1 cellular context compared by ENCODE assay signal in the genomic region with DNA sequence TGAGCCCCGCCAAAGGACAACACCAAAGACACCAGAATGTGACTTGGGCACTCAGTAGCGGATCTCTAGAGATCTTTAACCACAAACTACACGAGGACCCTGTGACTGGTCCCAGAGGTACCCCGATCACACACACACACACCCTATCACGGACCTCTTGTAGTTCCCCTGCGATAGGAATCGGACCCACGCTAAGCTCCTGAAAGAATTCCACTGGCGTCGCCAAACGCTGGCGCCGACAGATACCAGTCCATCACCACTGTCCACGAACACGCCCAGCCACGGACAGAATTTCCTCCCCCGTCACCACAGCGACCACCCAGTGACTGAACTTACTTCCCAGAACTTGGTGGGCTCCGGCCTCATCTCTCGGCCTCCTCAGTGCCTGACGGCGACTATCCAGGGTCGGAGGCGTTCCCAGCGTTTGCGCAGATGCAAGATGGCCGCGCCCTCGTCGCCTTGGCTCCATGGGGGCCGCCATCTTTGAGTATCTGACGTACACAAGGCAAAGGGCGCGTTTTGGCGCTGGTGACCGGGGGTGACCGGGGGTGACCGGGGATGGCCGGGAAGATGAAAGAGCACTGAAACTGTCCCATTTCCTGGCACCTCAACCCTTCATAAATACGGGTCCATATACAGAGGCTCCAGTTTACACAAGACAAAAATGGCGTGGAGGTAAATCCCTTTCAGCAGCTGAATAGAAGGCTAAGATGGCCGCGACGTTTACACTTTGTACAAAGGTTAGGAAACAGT.
TF ChIP-seq lines count a peak whose summit lies in the region.

A gene (minus strand): TSS at position 407 of the 753 bp plus-strand sequence. CDS start 4,500 bp downstream, outside the sequence.

TF ChIP-seq in GM12878, 131 proteins besides CTCF, POLR2A, EP300 and RAD21 (continued from another document and continues in another):
- peak; percentile 46; the same call in 1 of the 2 replicates for TF ChIP-seq NR2F1 (conservative IDR thresholded peaks at IDR 0.05)
- TF ChIP-seq, protein P1, sequence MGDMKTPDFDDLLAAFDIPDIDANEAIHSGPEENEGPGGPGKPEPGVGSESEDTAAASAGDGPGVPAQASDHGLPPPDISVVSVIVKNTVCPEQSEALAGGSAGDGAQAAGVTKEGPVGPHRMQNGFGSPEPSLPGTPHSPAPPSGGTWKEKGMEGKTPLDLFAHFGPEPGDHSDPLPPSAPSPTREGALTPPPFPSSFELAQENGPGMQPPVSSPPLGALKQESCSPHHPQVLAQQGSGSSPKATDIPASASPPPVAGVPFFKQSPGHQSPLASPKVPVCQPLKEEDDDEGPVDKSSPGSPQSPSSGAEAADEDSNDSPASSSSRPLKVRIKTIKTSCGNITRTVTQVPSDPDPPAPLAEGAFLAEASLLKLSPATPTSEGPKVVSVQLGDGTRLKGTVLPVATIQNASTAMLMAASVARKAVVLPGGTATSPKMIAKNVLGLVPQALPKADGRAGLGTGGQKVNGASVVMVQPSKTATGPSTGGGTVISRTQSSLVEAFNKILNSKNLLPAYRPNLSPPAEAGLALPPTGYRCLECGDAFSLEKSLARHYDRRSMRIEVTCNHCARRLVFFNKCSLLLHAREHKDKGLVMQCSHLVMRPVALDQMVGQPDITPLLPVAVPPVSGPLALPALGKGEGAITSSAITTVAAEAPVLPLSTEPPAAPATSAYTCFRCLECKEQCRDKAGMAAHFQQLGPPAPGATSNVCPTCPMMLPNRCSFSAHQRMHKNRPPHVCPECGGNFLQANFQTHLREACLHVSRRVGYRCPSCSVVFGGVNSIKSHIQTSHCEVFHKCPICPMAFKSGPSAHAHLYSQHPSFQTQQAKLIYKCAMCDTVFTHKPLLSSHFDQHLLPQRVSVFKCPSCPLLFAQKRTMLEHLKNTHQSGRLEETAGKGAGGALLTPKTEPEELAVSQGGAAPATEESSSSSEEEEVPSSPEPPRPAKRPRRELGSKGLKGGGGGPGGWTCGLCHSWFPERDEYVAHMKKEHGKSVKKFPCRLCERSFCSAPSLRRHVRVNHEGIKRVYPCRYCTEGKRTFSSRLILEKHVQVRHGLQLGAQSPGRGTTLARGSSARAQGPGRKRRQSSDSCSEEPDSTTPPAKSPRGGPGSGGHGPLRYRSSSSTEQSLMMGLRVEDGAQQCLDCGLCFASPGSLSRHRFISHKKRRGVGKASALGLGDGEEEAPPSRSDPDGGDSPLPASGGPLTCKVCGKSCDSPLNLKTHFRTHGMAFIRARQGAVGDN (IDR thresholded peaks at IDR 0.05), result 0 out of 2 replicates have a peak, but pooled peaks have one; percentile 30
- TF ChIP-seq SREBF2 (IDR thresholded peaks at IDR 0.05; ENCODE audit: low read length), result 0 out of 2 replicates have a peak, but pooled peaks have one; percentile 21
- TF ChIP-seq ASH2L (IDR thresholded peaks at IDR 0.05; ENCODE audit: borderline replicate concordance, low read depth), result peak; percentile 42; the same call in 1 of the 2 replicates
- TF ChIP-seq, protein P2, sequence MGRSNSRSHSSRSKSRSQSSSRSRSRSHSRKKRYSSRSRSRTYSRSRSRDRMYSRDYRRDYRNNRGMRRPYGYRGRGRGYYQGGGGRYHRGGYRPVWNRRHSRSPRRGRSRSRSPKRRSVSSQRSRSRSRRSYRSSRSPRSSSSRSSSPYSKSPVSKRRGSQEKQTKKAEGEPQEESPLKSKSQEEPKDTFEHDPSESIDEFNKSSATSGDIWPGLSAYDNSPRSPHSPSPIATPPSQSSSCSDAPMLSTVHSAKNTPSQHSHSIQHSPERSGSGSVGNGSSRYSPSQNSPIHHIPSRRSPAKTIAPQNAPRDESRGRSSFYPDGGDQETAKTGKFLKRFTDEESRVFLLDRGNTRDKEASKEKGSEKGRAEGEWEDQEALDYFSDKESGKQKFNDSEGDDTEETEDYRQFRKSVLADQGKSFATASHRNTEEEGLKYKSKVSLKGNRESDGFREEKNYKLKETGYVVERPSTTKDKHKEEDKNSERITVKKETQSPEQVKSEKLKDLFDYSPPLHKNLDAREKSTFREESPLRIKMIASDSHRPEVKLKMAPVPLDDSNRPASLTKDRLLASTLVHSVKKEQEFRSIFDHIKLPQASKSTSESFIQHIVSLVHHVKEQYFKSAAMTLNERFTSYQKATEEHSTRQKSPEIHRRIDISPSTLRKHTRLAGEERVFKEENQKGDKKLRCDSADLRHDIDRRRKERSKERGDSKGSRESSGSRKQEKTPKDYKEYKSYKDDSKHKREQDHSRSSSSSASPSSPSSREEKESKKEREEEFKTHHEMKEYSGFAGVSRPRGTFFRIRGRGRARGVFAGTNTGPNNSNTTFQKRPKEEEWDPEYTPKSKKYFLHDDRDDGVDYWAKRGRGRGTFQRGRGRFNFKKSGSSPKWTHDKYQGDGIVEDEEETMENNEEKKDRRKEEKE (IDR thresholded peaks at IDR 0.05), result no peak
- TF ChIP-seq CBX3 (IDR thresholded peaks at IDR 0.05; ENCODE audit: borderline replicate concordance, low read depth), result no peak
- TF ChIP-seq, protein P3, sequence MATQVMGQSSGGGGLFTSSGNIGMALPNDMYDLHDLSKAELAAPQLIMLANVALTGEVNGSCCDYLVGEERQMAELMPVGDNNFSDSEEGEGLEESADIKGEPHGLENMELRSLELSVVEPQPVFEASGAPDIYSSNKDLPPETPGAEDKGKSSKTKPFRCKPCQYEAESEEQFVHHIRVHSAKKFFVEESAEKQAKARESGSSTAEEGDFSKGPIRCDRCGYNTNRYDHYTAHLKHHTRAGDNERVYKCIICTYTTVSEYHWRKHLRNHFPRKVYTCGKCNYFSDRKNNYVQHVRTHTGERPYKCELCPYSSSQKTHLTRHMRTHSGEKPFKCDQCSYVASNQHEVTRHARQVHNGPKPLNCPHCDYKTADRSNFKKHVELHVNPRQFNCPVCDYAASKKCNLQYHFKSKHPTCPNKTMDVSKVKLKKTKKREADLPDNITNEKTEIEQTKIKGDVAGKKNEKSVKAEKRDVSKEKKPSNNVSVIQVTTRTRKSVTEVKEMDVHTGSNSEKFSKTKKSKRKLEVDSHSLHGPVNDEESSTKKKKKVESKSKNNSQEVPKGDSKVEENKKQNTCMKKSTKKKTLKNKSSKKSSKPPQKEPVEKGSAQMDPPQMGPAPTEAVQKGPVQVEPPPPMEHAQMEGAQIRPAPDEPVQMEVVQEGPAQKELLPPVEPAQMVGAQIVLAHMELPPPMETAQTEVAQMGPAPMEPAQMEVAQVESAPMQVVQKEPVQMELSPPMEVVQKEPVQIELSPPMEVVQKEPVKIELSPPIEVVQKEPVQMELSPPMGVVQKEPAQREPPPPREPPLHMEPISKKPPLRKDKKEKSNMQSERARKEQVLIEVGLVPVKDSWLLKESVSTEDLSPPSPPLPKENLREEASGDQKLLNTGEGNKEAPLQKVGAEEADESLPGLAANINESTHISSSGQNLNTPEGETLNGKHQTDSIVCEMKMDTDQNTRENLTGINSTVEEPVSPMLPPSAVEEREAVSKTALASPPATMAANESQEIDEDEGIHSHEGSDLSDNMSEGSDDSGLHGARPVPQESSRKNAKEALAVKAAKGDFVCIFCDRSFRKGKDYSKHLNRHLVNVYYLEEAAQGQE (IDR thresholded peaks at IDR 0.05; ENCODE audit: low read depth, low read length), result 0 out of 2 replicates have a peak, but pooled peaks have one; percentile 7
- no peak for TF ChIP-seq RFX5 (IDR thresholded peaks at IDR 0.05; ENCODE audit: low read depth, low read length)
- no peak for TF ChIP-seq NBN (IDR thresholded peaks at IDR 0.05)
- 0 out of 2 replicates have a peak, but pooled peaks have one; percentile 36 for TF ChIP-seq DPF2 (IDR thresholded peaks at IDR 0.05)
- 0 out of 2 replicates have a peak, but pooled peaks have one; percentile 64 for TF ChIP-seq ESRRA (IDR thresholded peaks at IDR 0.05; ENCODE audit: low read length)
- 0 out of 2 replicates have a peak, but pooled peaks have one; percentile 24 for TF ChIP-seq SMARCA5 (IDR thresholded peaks at IDR 0.05)
- TF ChIP-seq STAT1 (conservative IDR thresholded peaks at IDR 0.05), result no peak
- no peak for TF ChIP-seq FOXK2 (IDR thresholded peaks at IDR 0.05)
- TF ChIP-seq GATAD2B (conservative IDR thresholded peaks at IDR 0.05; ENCODE audit: low read depth), result 0 out of 2 replicates have a peak, but pooled peaks have one; percentile 24
- no peak for TF ChIP-seq POLR2AphosphoS2 (IDR thresholded peaks at IDR 0.05; ENCODE audit: low read depth, low read length)
- TF ChIP-seq, protein P4, sequence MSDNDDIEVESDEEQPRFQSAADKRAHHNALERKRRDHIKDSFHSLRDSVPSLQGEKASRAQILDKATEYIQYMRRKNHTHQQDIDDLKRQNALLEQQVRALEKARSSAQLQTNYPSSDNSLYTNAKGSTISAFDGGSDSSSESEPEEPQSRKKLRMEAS (IDR thresholded peaks at IDR 0.05; ENCODE audit: low read depth, low read length), result 0 out of 2 replicates have a peak, but pooled peaks have one; percentile 38
- TF ChIP-seq, protein P5, sequence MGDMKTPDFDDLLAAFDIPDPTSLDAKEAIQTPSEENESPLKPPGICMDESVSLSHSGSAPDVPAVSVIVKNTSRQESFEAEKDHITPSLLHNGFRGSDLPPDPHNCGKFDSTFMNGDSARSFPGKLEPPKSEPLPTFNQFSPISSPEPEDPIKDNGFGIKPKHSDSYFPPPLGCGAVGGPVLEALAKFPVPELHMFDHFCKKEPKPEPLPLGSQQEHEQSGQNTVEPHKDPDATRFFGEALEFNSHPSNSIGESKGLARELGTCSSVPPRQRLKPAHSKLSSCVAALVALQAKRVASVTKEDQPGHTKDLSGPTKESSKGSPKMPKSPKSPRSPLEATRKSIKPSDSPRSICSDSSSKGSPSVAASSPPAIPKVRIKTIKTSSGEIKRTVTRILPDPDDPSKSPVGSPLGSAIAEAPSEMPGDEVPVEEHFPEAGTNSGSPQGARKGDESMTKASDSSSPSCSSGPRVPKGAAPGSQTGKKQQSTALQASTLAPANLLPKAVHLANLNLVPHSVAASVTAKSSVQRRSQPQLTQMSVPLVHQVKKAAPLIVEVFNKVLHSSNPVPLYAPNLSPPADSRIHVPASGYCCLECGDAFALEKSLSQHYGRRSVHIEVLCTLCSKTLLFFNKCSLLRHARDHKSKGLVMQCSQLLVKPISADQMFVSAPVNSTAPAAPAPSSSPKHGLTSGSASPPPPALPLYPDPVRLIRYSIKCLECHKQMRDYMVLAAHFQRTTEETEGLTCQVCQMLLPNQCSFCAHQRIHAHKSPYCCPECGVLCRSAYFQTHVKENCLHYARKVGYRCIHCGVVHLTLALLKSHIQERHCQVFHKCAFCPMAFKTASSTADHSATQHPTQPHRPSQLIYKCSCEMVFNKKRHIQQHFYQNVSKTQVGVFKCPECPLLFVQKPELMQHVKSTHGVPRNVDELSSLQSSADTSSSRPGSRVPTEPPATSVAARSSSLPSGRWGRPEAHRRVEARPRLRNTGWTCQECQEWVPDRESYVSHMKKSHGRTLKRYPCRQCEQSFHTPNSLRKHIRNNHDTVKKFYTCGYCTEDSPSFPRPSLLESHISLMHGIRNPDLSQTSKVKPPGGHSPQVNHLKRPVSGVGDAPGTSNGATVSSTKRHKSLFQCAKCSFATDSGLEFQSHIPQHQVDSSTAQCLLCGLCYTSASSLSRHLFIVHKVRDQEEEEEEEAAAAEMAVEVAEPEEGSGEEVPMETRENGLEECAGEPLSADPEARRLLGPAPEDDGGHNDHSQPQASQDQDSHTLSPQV (IDR thresholded peaks at IDR 0.05), result no peak
- 0 out of 4 replicates have a peak, but pooled peaks of 1 of the 2 experiments have one; percentile 10 for TF ChIP-seq BHLHE40 (IDR thresholded peaks at IDR 0.05; ENCODE audit: borderline replicate concordance in 1 of 2, low read depth in 2 of 2, low read length in 1 of 2)
- TF ChIP-seq RBBP5 (conservative IDR thresholded peaks at IDR 0.05), result peak; percentile 78; the same call in 1 of the 2 replicates
- 0 out of 2 replicates have a peak, but pooled peaks have one; percentile 8 for TF ChIP-seq MTA2 (IDR thresholded peaks at IDR 0.05; ENCODE audit: low read depth)
- TF ChIP-seq, protein P6, sequence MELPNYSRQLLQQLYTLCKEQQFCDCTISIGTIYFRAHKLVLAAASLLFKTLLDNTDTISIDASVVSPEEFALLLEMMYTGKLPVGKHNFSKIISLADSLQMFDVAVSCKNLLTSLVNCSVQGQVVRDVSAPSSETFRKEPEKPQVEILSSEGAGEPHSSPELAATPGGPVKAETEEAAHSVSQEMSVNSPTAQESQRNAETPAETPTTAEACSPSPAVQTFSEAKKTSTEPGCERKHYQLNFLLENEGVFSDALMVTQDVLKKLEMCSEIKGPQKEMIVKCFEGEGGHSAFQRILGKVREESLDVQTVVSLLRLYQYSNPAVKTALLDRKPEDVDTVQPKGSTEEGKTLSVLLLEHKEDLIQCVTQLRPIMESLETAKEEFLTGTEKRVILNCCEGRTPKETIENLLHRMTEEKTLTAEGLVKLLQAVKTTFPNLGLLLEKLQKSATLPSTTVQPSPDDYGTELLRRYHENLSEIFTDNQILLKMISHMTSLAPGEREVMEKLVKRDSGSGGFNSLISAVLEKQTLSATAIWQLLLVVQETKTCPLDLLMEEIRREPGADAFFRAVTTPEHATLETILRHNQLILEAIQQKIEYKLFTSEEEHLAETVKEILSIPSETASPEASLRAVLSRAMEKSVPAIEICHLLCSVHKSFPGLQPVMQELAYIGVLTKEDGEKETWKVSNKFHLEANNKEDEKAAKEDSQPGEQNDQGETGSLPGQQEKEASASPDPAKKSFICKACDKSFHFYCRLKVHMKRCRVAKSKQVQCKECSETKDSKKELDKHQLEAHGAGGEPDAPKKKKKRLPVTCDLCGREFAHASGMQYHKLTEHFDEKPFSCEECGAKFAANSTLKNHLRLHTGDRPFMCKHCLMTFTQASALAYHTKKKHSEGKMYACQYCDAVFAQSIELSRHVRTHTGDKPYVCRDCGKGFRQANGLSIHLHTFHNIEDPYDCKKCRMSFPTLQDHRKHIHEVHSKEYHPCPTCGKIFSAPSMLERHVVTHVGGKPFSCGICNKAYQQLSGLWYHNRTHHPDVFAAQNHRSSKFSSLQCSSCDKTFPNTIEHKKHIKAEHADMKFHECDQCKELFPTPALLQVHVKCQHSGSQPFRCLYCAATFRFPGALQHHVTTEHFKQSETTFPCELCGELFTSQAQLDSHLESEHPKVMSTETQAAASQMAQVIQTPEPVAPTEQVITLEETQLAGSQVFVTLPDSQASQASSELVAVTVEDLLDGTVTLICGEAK (IDR thresholded peaks at IDR 0.05; ENCODE audit: borderline replicate concordance), result no peak; the same call in 1 of the 2 replicates
- TF ChIP-seq, protein P7, sequence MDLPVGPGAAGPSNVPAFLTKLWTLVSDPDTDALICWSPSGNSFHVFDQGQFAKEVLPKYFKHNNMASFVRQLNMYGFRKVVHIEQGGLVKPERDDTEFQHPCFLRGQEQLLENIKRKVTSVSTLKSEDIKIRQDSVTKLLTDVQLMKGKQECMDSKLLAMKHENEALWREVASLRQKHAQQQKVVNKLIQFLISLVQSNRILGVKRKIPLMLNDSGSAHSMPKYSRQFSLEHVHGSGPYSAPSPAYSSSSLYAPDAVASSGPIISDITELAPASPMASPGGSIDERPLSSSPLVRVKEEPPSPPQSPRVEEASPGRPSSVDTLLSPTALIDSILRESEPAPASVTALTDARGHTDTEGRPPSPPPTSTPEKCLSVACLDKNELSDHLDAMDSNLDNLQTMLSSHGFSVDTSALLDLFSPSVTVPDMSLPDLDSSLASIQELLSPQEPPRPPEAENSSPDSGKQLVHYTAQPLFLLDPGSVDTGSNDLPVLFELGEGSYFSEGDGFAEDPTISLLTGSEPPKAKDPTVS (IDR thresholded peaks at IDR 0.05; ENCODE audit: low read depth, low read length), result no peak
- TF ChIP-seq NR2C1 (IDR thresholded peaks at IDR 0.05), result peak; percentile 94
- TF ChIP-seq SUPT20H (IDR thresholded peaks at IDR 0.05; ENCODE audit: borderline replicate concordance, control insufficient read depth, low read depth, low read length), result no peak
- no peak for TF ChIP-seq ZNF622 (IDR thresholded peaks at IDR 0.05)
- no peak for TF ChIP-seq JUNB (IDR thresholded peaks at IDR 0.05)
- TF ChIP-seq POU2F2 (IDR thresholded peaks at IDR 0.05; ENCODE audit: borderline replicate concordance, low read depth, low read length), result peak; percentile 5; the same call in 1 of the 3 replicates
- no peak for TF ChIP-seq IRF4 (IDR thresholded peaks at IDR 0.05; ENCODE audit: low read depth, low read length)
- TF ChIP-seq BMI1 (IDR thresholded peaks at IDR 0.05; ENCODE audit: borderline replicate concordance), result no peak
